26 cellular contexts compared by ENCODE assay signal in the genomic region with DNA sequence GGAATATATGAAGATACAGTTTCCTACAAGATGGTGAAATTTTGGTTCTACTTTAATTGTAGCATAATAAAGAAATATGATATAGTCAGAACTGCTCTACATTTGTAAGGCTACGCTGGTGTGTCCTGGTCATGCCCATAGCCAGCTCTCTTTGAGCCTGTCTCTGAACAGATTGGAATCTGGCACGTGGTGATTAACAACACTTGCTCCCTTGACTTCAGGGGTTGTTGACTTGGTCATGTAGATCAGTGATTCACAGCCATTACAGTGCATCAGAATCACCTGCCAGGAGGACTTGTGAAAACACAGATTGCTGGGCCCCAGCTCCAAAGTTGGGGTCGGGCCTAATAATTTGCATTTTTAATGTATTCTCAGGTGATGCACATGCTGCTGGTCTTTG.
"Had no signal": no experiment of that assay in that cellular context is flagged by ENCODE, and none has a peak within 500 bp of the region (broad histone marks: within the 10 kb centered on the region; RNA-seq: fewer than 3 reads in every experiment).

No MANE protein-coding gene starts in this region.

- ATAC-seq: lower lobe of right lung; naive thymus-derived CD8-positive, alpha-beta T cell; pancreas; right lobe of liver; stimulated activated memory B cell treated with anti-CD40 and anti-IgM and Interleukin-4, amounts not matched to agents 10 μg/mL and 1 μg/mL and 100 μg/mL, for 72 hours; stimulated activated naive CD8-positive, alpha-beta T cell treated with anti-CD3 and anti-CD28 coated beads, Interleukin-15, amount 100 ng/mL, for 72 hours had no signal

- H3K36me3 ChIP-seq: heart left ventricle, lower lobe of right lung, pancreas, prostate gland, right atrium auricular region, right lobe of liver, tibial nerve, upper lobe of left lung had no signal

- H3K27ac ChIP-seq: lower lobe of right lung, pancreas, prostate gland, right lobe of liver, tibial nerve, upper lobe of left lung had no signal

- FAIRE-seq: islet of Langerhans, kidney, pancreas had no signal

- H3K4me1 ChIP-seq: tibial nerve had no signal

- H3K4me3 ChIP-seq: heart left ventricle, lower lobe of right lung, pancreas, prostate gland, right atrium auricular region, right lobe of liver, smooth muscle cell, tibial nerve, upper lobe of left lung had no signal

- H3K27me3 ChIP-seq: heart left ventricle, pancreas, right atrium auricular region, right lobe of liver, tibial nerve, upper lobe of left lung had no signal

- H3K9me3 ChIP-seq: lower lobe of right lung, pancreas, prostate gland, right lobe of liver had no signal

- H3K4me2 ChIP-seq: smooth muscle cell had no signal

- DNase-seq: heart left ventricle; hypothalamus; immature natural killer cell; kidney; lower lobe of right lung; mammary epithelial cell; mesenchymal stem cell; naive thymus-derived CD8-positive, alpha-beta T cell; nucleus accumbens; pancreas; posterior cingulate gyrus; right lobe of liver; stimulated activated CD4-positive, alpha-beta T cell treated with anti-CD3 and anti-CD28 coated beads, Interleukin-1b, Interleukin-23, amount 100 ng/mL, for 48 hours; stimulated activated CD4-positive, alpha-beta T cell treated with anti-CD3 and anti-CD28 coated beads, Interleukin-2, amount 100 ng/mL, for 48 hours; stimulated activated CD4-positive, alpha-beta T cell treated with anti-CD3 and anti-CD28 coated beads, Interleukin-4, amount 100 ng/mL, for 4 hours; stimulated activated CD8-positive, alpha-beta memory T cell treated with anti-CD3 and anti-CD28 coated beads, Interleukin-4, amount 100 ng/mL, for 48 hours; stimulated activated naive CD4-positive, alpha-beta T cell treated with Interleukin-2 at 50 U/mL for 16 hours; stimulated activated naive CD8-positive, alpha-beta T cell treated with anti-CD3 and anti-CD28 coated beads, Interleukin-15, amount 100 ng/mL, for 72 hours; substantia nigra; upper lobe of left lung had no signal
